Comparison of ENCODE assay signal across 1 cellular context in genomic region chr19:12792853-12793289, GRCh38.
TF ChIP-seq lines count a peak whose summit lies in the region.

No MANE protein-coding gene starts in this region.

TF ChIP-seq in K562, 482 proteins besides CTCF, POLR2A, EP300 and RAD21 (continued from another document and continues in another):
- TF ChIP-seq KDM5B (IDR thresholded peaks at IDR 0.05; ENCODE audit: insufficient replicate concordance, low read depth, low read length) (no peak), CUX1 (CRISPR knock-in tag; IDR thresholded peaks at IDR 0.05) (no peak), E2F5 (CRISPR knock-in tag; IDR thresholded peaks at IDR 0.05) (peak; percentile 5; the same call in 1 of the 2 replicates), ZNF431 (CRISPR knock-in tag; IDR thresholded peaks at IDR 0.05) (peak; percentile 2; the same call in 1 of the 2 replicates), SP2 (IDR thresholded peaks at IDR 0.05; ENCODE audit: extremely low read depth, low read depth, low read length, poor library complexity, severe bottlenecking) (no peak), HBP1 (CRISPR knock-in tag; IDR thresholded peaks at IDR 0.05) (no peak), ILK (tag; IDR thresholded peaks at IDR 0.05; ENCODE audit: borderline replicate concordance, low read depth) (no peak), EZH2 (IDR thresholded peaks at IDR 0.05; ENCODE audit: borderline replicate concordance, low read depth, low read length) (no peak), RBFOX2 (IDR thresholded peaks at IDR 0.05; ENCODE audit: low read depth, low read length) (peak; percentile 57), SMARCE1 (IDR thresholded peaks at IDR 0.05) (no peak), CBX5 (IDR thresholded peaks at IDR 0.05; ENCODE audit: borderline replicate concordance, low read depth) (no peak), ZNF197 (CRISPR knock-in tag; IDR thresholded peaks at IDR 0.05; ENCODE audit: low read depth) (peak; percentile 16; the same call in 1 of the 2 replicates), ETS1 (conservative IDR thresholded peaks at IDR 0.05; ENCODE audit: control insufficient read depth, low read depth, low read length) (no peak), SFPQ (IDR thresholded peaks at IDR 0.05; ENCODE audit: low read depth, low read length) (no peak), ZFX (CRISPR knock-in tag; IDR thresholded peaks at IDR 0.05) (no peak), YY1 (IDR thresholded peaks at IDR 0.05; ENCODE audit: borderline replicate concordance in 1 of 3, control insufficient read depth in 1 of 3, extremely low read depth in 1 of 3, insufficient read depth in 3 of 3, insufficient read length in 1 of 3, insufficient replicate concordance in 2 of 3, low read depth in 1 of 3, low read length in 2 of 3) (peak in 1 of 3 experiments; percentile 13), LARP7 (IDR thresholded peaks at IDR 0.05) (no peak), PML (IDR thresholded peaks at IDR 0.05; ENCODE audit: low read length) (no peak), TAF15 (IDR thresholded peaks at IDR 0.05; ENCODE audit: low read depth, low read length) (peak; percentile 3; the same call in 1 of the 2 replicates), NCOA4 (IDR thresholded peaks at IDR 0.05; ENCODE audit: partially characterized antibody) (no peak), PTRF (tag; IDR thresholded peaks at IDR 0.05) (no peak), TRIM25 (IDR thresholded peaks at IDR 0.05; ENCODE audit: borderline replicate concordance) (no peak), BRF2 (IDR thresholded peaks at IDR 0.05; ENCODE audit: borderline replicate concordance, insufficient read depth, insufficient read length) (no peak), NELFE (IDR thresholded peaks at IDR 0.05; ENCODE audit: insufficient read depth, insufficient read length) (no peak), UBTF (IDR thresholded peaks at IDR 0.05; ENCODE audit: borderline replicate concordance in 1 of 2, low read depth in 2 of 2, low read length in 2 of 2) (no peak), CHD1 (IDR thresholded peaks at IDR 0.05; ENCODE audit: low read length) (peak; percentile 48), ARID1B (IDR thresholded peaks at IDR 0.05) (0 out of 2 replicates have a peak, but pooled peaks have one; percentile 11), NR2C2 (CRISPR knock-in tag; IDR thresholded peaks at IDR 0.05) (no peak; the same call in 1 of the 2 replicates), NR2C2 (tag; IDR thresholded peaks at IDR 0.05) (peak; percentile 15), E4F1 (CRISPR knock-in tag; IDR thresholded peaks at IDR 0.05; ENCODE audit: borderline replicate concordance) (no peak), SNAPC5 (CRISPR knock-in tag; IDR thresholded peaks at IDR 0.05) (no peak), NR3C1 (CRISPR knock-in tag; IDR thresholded peaks at IDR 0.05) (0 out of 2 replicates have a peak, but pooled peaks have one; percentile 42), DLX4 (CRISPR knock-in tag; IDR thresholded peaks at IDR 0.05) (no peak), ZNF740 (CRISPR knock-in tag; IDR thresholded peaks at IDR 0.05) (peak; percentile 75), ZNF740 (tag; IDR thresholded peaks at IDR 0.05) (no peak), NCOA6 (IDR thresholded peaks at IDR 0.05) (no peak)
